ENCODE assay signal across 22 cellular contexts in genomic region chr1:16020325-16020724, GRCh38. TPM values are rescaled to one million over a fixed set of nuclear protein-coding genes. Genes with fewer than 3 reads are reported as not detected.
DNase-seq lines count a peak whose midpoint lies in the region; ATAC-seq and TF ChIP-seq lines count a peak whose summit lies in the region.
"Had no signal": no experiment of that assay in that cellular context is flagged by ENCODE, and none has a peak within 500 bp of the region (broad histone marks: within the 10 kb centered on the region; RNA-seq: fewer than 3 reads in every experiment).

No MANE protein-coding gene starts in this region.

- ATAC-seq in gastrocnemius medialis, result no peak
- ATAC-seq in GM18867 (IDR thresholded peaks at IDR 0.05; ENCODE audit: unreplicated experiment), result no peak
- ATAC-seq: activated CD8-positive, alpha-beta T cell treated with anti-CD3 and anti-CD28 coated beads, Interleukin-2, amount 10 ng/mL, durations not matched to agents 7 days and 5 days; activated naive CD4-positive, alpha-beta T cell treated with anti-CD3 and anti-CD28 coated beads, Interleukin-2, amount 50 U/mL, for 72 hours; Panc1; upper lobe of right lung had no signal

- peak overlapping the region in 7 of 11 experiments; percentile 3 to 87 (median 24); a peak in 9 of 22 replicates for H3K4me2 ChIP-seq in BLaER1 treated with 17β-estradiol and CSF1 and Interleukin-3, amounts not matched to agents 10 nM and 100 nM
- no peak overlapping the region for H3K4me2 ChIP-seq in mesenchymal stem cell (ENCODE audit: low read length, poor library complexity, severe bottlenecking)

- TF ChIP-seq CTCF in brain (conservative IDR thresholded peaks at IDR 0.05), result no peak
- TF ChIP-seq CTCF in gastrocnemius medialis (IDR thresholded peaks at IDR 0.05 in 4 of 5, conservative IDR thresholded peaks at IDR 0.05 in 1 of 5), result no peak

- H4K20me1 ChIP-seq in BLaER1 treated with 17β-estradiol and CSF1 and Interleukin-3, amounts not matched to agents 10 nM and 100 nM, result peaks cover 0 to 14% (median 0%) of the 10 kb centered on the region in 11 experiments; a peak in 3 of 22 replicates

- H2BK120ac ChIP-seq in mesenchymal stem cell (ENCODE audit: low read depth, low read length), result no peak overlapping the region

- H3K4me1 Mint-ChIP-seq in brain, result peaks cover 47% of the 10 kb centered on the region

- peak overlapping the region in 1 of 2 experiments; percentile 41 for H2BK12ac ChIP-seq in mesenchymal stem cell (ENCODE audit: low read length in 2 of 2)

- H3K9ac ChIP-seq in BLaER1 treated with 17β-estradiol and CSF1 and Interleukin-3, amounts not matched to agents 10 nM and 100 nM, result no peak overlapping the region
- H3K9ac ChIP-seq in mesenchymal stem cell (ENCODE audit: low read length), result no peak overlapping the region

- no peaks in the 10 kb centered on the region for H3K36me3 Mint-ChIP-seq in brain
- H3K36me3 Mint-ChIP-seq: activated naive CD4-positive, alpha-beta T cell treated with anti-CD3 and anti-CD28 coated beads, Interleukin-2, amount 50 U/mL, for 72 hours had no signal

- H2BK15ac ChIP-seq in mesenchymal stem cell (ENCODE audit: low read depth, poor library complexity, severe bottlenecking), result peak overlapping the region; percentile 4

- H3K4me1 ChIP-seq in BLaER1 treated with 17β-estradiol and CSF1 and Interleukin-3, amounts not matched to agents 10 nM and 100 nM, result peaks cover 41 to 87% (median 82%) of the 10 kb centered on the region in 10 experiments
- H3K4me1 ChIP-seq in mesenchymal stem cell (ENCODE audit: control insufficient read depth, insufficient read depth, low read depth, low read length) (peaks cover 36% of the 10 kb centered on the region), gastrocnemius medialis (peaks cover 23 to 34% of the 10 kb centered on the region in 2 donors)

- peaks cover 0 to under 1% (median 0%) of the 10 kb centered on the region in 5 experiments for H3K9me3 Mint-ChIP-seq in brain
- H3K9me3 Mint-ChIP-seq: activated naive CD4-positive, alpha-beta T cell treated with anti-CD3 and anti-CD28 coated beads, Interleukin-2, amount 50 U/mL, for 72 hours had no signal

- intact Hi-C loops in gastrocnemius medialis (cut with DNase I; ENCODE audit: low total_unique reads), result no loop called here

- peak overlapping the region in 1 of 2 experiments; percentile 67 for H3K14ac ChIP-seq in mesenchymal stem cell (ENCODE audit: low read length in 2 of 2)

- peak overlapping the region in 3 of 5 experiments; percentile 93 to 96 (median 96) for H3K27ac Mint-ChIP-seq in brain
- H3K27ac Mint-ChIP-seq: activated CD8-positive, alpha-beta T cell treated with anti-CD3 and anti-CD28 coated beads, Interleukin-2, amount 10 ng/mL, durations not matched to agents 7 days and 5 days; activated naive CD4-positive, alpha-beta T cell treated with anti-CD3 and anti-CD28 coated beads, Interleukin-2, amount 50 U/mL, for 72 hours had no signal

- no peaks in the 10 kb centered on the region for H3K36me3 ChIP-seq in BLaER1 treated with 17β-estradiol and CSF1 and Interleukin-3, amounts not matched to agents 10 nM and 100 nM
- H3K36me3 ChIP-seq in mesenchymal stem cell (ENCODE audit: control insufficient read depth in 1 of 2, insufficient read depth in 2 of 2, low read depth in 1 of 2, low read length in 2 of 2) (no peaks in the 10 kb centered on the region), gastrocnemius medialis (no peaks in the 10 kb centered on the region)
- H3K36me3 ChIP-seq: brain microvascular endothelial cell, upper lobe of right lung had no signal

- no peak overlapping the region for H3K4me3 Mint-ChIP-seq in brain
- H3K4me3 Mint-ChIP-seq: activated CD8-positive, alpha-beta T cell treated with anti-CD3 and anti-CD28 coated beads, Interleukin-2, amount 10 ng/mL, durations not matched to agents 7 days and 5 days had no signal

- in situ Hi-C loops in gastrocnemius medialis (cut with MboI; ENCODE audit: low sequenced_read_pairs in 4 of 4), result no loop called here

- no peaks in the 10 kb centered on the region for H3K9me3 ChIP-seq in BLaER1 treated with 17β-estradiol and CSF1 and Interleukin-3, amounts not matched to agents 10 nM and 100 nM (replicated peaks in 1 of 11)
- H3K9me3 ChIP-seq in mesenchymal stem cell (ENCODE audit: control insufficient read depth, low read length) (no peaks in the 10 kb centered on the region), gastrocnemius medialis (no peaks in the 10 kb centered on the region)
- H3K9me3 ChIP-seq: upper lobe of right lung had no signal

- peaks cover 0 to 12% (median 0%) of the 10 kb centered on the region in 11 experiments; a peak in 3 of 22 replicates for H3K27me3 ChIP-seq in BLaER1 treated with 17β-estradiol and CSF1 and Interleukin-3, amounts not matched to agents 10 nM and 100 nM
- H3K27me3 ChIP-seq in mesenchymal stem cell (ENCODE audit: control insufficient read depth in 1 of 2, insufficient read depth in 1 of 2, low read length in 2 of 2) (peaks cover 0 to 4% of the 10 kb centered on the region in 2 experiments), gastrocnemius medialis (no peaks in the 10 kb centered on the region)
- H3K27me3 ChIP-seq: brain microvascular endothelial cell, upper lobe of right lung had no signal

- no peak overlapping the region for H2AK5ac ChIP-seq in mesenchymal stem cell (ENCODE audit: low read length, severe bottlenecking)

- H4K91ac ChIP-seq in mesenchymal stem cell (ENCODE audit: low read length), result peak overlapping the region; percentile 74

- H3K79me1 ChIP-seq in mesenchymal stem cell (replicated peaks; ENCODE audit: low read length, poor library complexity, severe bottlenecking), result no peaks in the 10 kb centered on the region

- TF ChIP-seq POLR2A in gastrocnemius medialis (IDR thresholded peaks at IDR 0.05), result peak in 1 of 2 donors; percentile 19

- DNase-seq in mesenchymal stem cell (no peak), gastrocnemius medialis (peak in 1 of 2 donors; percentile 69), cerebellar cortex (ENCODE audit: low spot score) (no peak), T-helper 1 cell (no peak)
- DNase-seq in stimulated activated CD4-positive, alpha-beta T cell treated with anti-CD3 and anti-CD28 coated beads, Interleukin-12 subunit alpha, Interleukin-12 subunit beta, amount 100 ng/mL, for 4 hours, result no peak
- DNase-seq: activated CD4-positive, CD25-positive, alpha-beta regulatory T cell; activated CD8-positive, alpha-beta T cell treated with anti-CD3 and anti-CD28 coated beads, Interleukin-2, amount 10 ng/mL, durations not matched to agents 7 days and 5 days; activated T-cell treated with anti-CD3 and anti-CD28 coated beads, Interleukin-2, amount 50 U/mL, for 48 hours; NCI-H1694 treated with DMSO at 0.1 percent for 48 hours; NCI-H2227 treated with DMSO at 0.1 percent for 48 hours; stimulated activated naive CD4-positive, alpha-beta T cell treated with Interleukin-2 at 50 U/mL for 16 hours; T-helper 9 cell; upper lobe of right lung had no signal

- no peak overlapping the region for H3K27ac ChIP-seq in BLaER1 treated with 17β-estradiol and CSF1 and Interleukin-3, amounts not matched to agents 10 nM and 100 nM
- H3K27ac ChIP-seq in mesenchymal stem cell (ENCODE audit: low read length, poor library complexity, severe bottlenecking) (no peak overlapping the region), gastrocnemius medialis (peak overlapping the region; percentile 97 to 100 (median 98))
- H3K27ac ChIP-seq: brain microvascular endothelial cell had no signal

- H4K8ac ChIP-seq in mesenchymal stem cell (ENCODE audit: low read length), result peak overlapping the region; percentile 29

- H3K27me3 Mint-ChIP-seq in brain, result peaks cover 2% of the 10 kb centered on the region

- H3K4me3 ChIP-seq in BLaER1 treated with 17β-estradiol and CSF1 and Interleukin-3, amounts not matched to agents 10 nM and 100 nM, result no peak overlapping the region
- H3K4me3 ChIP-seq in mesenchymal stem cell (ENCODE audit: insufficient read depth in 1 of 2, low read depth in 1 of 2, low read length in 2 of 2) (no peak overlapping the region), gastrocnemius medialis (no peak overlapping the region)
- H3K4me3 ChIP-seq: upper lobe of right lung had no signal

- H2BK5ac ChIP-seq in mesenchymal stem cell (ENCODE audit: low read depth, low read length, poor library complexity, severe bottlenecking), result no peak overlapping the region

- 90% methylated on average over 6 of the region's 6 CpGs for WGBS in mesenchymal stem cell

- no peak overlapping the region for H3K18ac ChIP-seq in mesenchymal stem cell (ENCODE audit: low read depth in 1 of 2, low read length in 2 of 2)

- H2AFZ ChIP-seq in mesenchymal stem cell (ENCODE audit: low read depth, low read length), result no peak overlapping the region

- no peak overlapping the region for H3K23ac ChIP-seq in mesenchymal stem cell (ENCODE audit: low read length in 2 of 2)

- peak overlapping the region in 1 of 2 experiments; percentile 53 for H3K4ac ChIP-seq in mesenchymal stem cell (ENCODE audit: low read depth in 1 of 2, low read length in 2 of 2)

RNA-seq across cellular contexts. Expression of gene CLCNKA, which starts 1.5 kb away (rescaled TPM):
- polyA plus RNA-seq in brain (ENCODE audit: insufficient read depth, low read depth, low replicate concordance), result 0.17 TPM
- 0.19 TPM for polyA plus RNA-seq in mesenchymal stem cell (2013, experiment 1 of 2)
- polyA plus RNA-seq in mesenchymal stem cell (2013, experiment 2 of 2), result 0.16 TPM
- under 1 TPM in 3 of 4 donors, not detected in 1; 0.64 to 0.94 (median 0.80) TPM for total RNA-seq in gastrocnemius medialis
- total RNA-seq: activated CD8-positive, alpha-beta T cell treated with anti-CD3 and anti-CD28 coated beads, Interleukin-2, amount 10 ng/mL, durations not matched to agents 7 days and 5 days; fibroblast of villous mesenchyme; kidney epithelial cell; upper lobe of right lung had no signal
- polyA plus RNA-seq: neural cell had no signal

RNA-seq across cellular contexts. Expression of gene HSPB7, which starts 2.5 kb away (rescaled TPM):
- 1.5 TPM for polyA plus RNA-seq in brain (ENCODE audit: insufficient read depth, low read depth, low replicate concordance)
- polyA plus RNA-seq in mesenchymal stem cell (2013, experiment 1 of 2), result 3.4 TPM
- polyA plus RNA-seq in mesenchymal stem cell (2013, experiment 2 of 2), result 4.0 TPM
- total RNA-seq in gastrocnemius medialis, result 1,000 to 10,000 TPM in 1 of 4 donors, 100 to 1,000 TPM in 3; 355 to 1,466 (median 716) TPM
- total RNA-seq: activated CD8-positive, alpha-beta T cell treated with anti-CD3 and anti-CD28 coated beads, Interleukin-2, amount 10 ng/mL, durations not matched to agents 7 days and 5 days; activated naive CD4-positive, alpha-beta T cell treated with anti-CD3 and anti-CD28 coated beads, Interleukin-2, amount 50 U/mL, for 72 hours; kidney epithelial cell had no signal
- polyA plus RNA-seq: neural cell had no signal

RNA-seq across cellular contexts. Expression of gene SRARP, which starts 16.3 kb away (rescaled TPM):
- 5.6 TPM for polyA plus RNA-seq in brain (ENCODE audit: insufficient read depth, low read depth, low replicate concordance)
- not detected for polyA plus RNA-seq in mesenchymal stem cell (2013, experiment 1 of 2)
- not detected for polyA plus RNA-seq in mesenchymal stem cell (2013, experiment 2 of 2)
- total RNA-seq in gastrocnemius medialis, result under 1 TPM in 2 of 4 donors, not detected in 2; 0.10 to 0.19 TPM
- total RNA-seq: activated CD8-positive, alpha-beta T cell treated with anti-CD3 and anti-CD28 coated beads, Interleukin-2, amount 10 ng/mL, durations not matched to agents 7 days and 5 days; activated naive CD4-positive, alpha-beta T cell treated with anti-CD3 and anti-CD28 coated beads, Interleukin-2, amount 50 U/mL, for 72 hours; fibroblast of villous mesenchyme; kidney epithelial cell; upper lobe of right lung had no signal
- polyA plus RNA-seq: neural cell had no signal

RNA-seq across cellular contexts. Expression of gene CLCNKB, which starts 23.3 kb away (rescaled TPM):
- 0.44 TPM for polyA plus RNA-seq in brain (ENCODE audit: insufficient read depth, low read depth, low replicate concordance)
- polyA plus RNA-seq in mesenchymal stem cell (2013, experiment 1 of 2), result 0.43 TPM
- polyA plus RNA-seq in mesenchymal stem cell (2013, experiment 2 of 2), result 0.32 TPM
- total RNA-seq in gastrocnemius medialis, result not detected
- total RNA-seq: activated CD8-positive, alpha-beta T cell treated with anti-CD3 and anti-CD28 coated beads, Interleukin-2, amount 10 ng/mL, durations not matched to agents 7 days and 5 days; activated naive CD4-positive, alpha-beta T cell treated with anti-CD3 and anti-CD28 coated beads, Interleukin-2, amount 50 U/mL, for 72 hours had no signal
- polyA plus RNA-seq: neural cell had no signal

RNA-seq across cellular contexts. Expression of gene ZBTB17, which starts 44.4 kb away (rescaled TPM):
- 32.7 TPM for polyA plus RNA-seq in brain (ENCODE audit: insufficient read depth, low read depth, low replicate concordance)
- 17.2 TPM for polyA plus RNA-seq in mesenchymal stem cell (2013, experiment 1 of 2)
- 16.9 TPM for polyA plus RNA-seq in mesenchymal stem cell (2013, experiment 2 of 2)
- 10 to 100 TPM; 25.9 to 44.1 (median 31.5) TPM for total RNA-seq in gastrocnemius medialis

Comparison
In these comparisons a context has a peak if more than half of its experiments do, and no peak if none do; other contexts are left out.
1. H3K27ac ChIP-seq: peak in gastrocnemius medialis (4 of 4); none in BLaER1 treated with 17β-estradiol and CSF1 and Interleukin-3, amounts not matched to agents 10 nM and 100 nM (0 of 11) and mesenchymal stem cell (single experiment).